Comparison of ENCODE assay signal across 34 cellular contexts in the genomic region with DNA sequence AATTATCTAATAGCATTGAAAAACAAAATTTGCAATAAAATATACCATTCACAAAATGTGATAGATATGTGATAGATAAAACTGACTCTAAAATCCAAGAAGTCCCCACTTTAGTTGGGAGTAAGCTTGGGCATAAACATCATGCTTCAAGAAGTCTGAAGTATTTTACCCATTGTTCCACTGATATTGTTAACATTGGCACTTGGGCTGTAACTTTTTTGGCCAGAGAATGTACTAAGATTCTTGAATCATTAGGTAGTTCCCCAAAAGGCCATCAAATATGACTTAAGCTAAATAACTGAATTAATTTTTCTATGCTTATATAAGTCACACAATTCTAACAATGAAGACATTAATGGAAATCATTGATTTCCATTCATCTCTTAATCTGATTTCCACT.
"Had no signal": no experiment of that assay in that cellular context is flagged by ENCODE, and none has a peak within 500 bp of the region (broad histone marks: within the 10 kb centered on the region; RNA-seq: fewer than 3 reads in every experiment).

No MANE protein-coding gene starts in this region.

- H3K27ac Mint-ChIP-seq: activated B cell treated with CpG ODN at 0.5 μM for 24 hours; activated CD8-positive, alpha-beta T cell treated with anti-CD3 and anti-CD28 coated beads for 36 hours; activated naive CD4-positive, alpha-beta T cell treated with anti-CD3 and anti-CD28 coated beads for 36 hours; activated naive CD4-positive, alpha-beta T cell treated with anti-CD3 and anti-CD28 coated beads, Interleukin-2, amount 50 U/mL, for 24 hours; activated naive CD8-positive, alpha-beta T cell treated with anti-CD3 and anti-CD28 coated beads for 36 hours; activated naive CD8-positive, alpha-beta T cell treated with anti-CD3 and anti-CD28 coated beads, Interleukin-2, amount 50 U/mL, for 24 hours; activated T-helper 17 cell treated with anti-CD3 and anti-CD28 coated beads, Interleukin-2, amount 50 U/mL, for 72 hours; dendritic cell treated with granulocyte-macrophage colony-stimulating factor and Interleukin-4, amounts not matched to agents 40 ng/mL and 50 ng/mL, for 4 days; endodermal cell; T-helper 17 cell; T-helper 2 cell treated with Interferon-gamma antibody and Interleukin-4, amounts not matched to agents 5 μg/mL and 100 μg/mL, for 36 hours had no signal

- H3K4me3 ChIP-seq: adrenal gland, coronary artery, dorsolateral prefrontal cortex, esophagus muscularis mucosa, gastroesophageal sphincter had no signal

- H3K36me3 Mint-ChIP-seq: activated naive CD4-positive, alpha-beta T cell treated with anti-CD3 and anti-CD28 coated beads, Interleukin-2, amount 50 U/mL, for 24 hours; activated naive CD8-positive, alpha-beta T cell treated with anti-CD3 and anti-CD28 coated beads for 36 hours had no signal

- H3K27me3 ChIP-seq: adrenal gland, brain microvascular endothelial cell, dorsolateral prefrontal cortex, esophagus muscularis mucosa, gastroesophageal sphincter had no signal

- H3K27ac ChIP-seq: adrenal gland, brain microvascular endothelial cell, coronary artery, dorsolateral prefrontal cortex, esophagus muscularis mucosa, gastroesophageal sphincter, WERI-Rb-1 had no signal

- H3K9me3 ChIP-seq: adrenal gland, esophagus muscularis mucosa, gastroesophageal sphincter had no signal

- H3K27me3 Mint-ChIP-seq: activated B cell treated with CpG ODN at 0.5 μM for 24 hours; activated CD8-positive, alpha-beta T cell treated with anti-CD3 and anti-CD28 coated beads for 36 hours; activated naive CD4-positive, alpha-beta T cell treated with anti-CD3 and anti-CD28 coated beads, Interleukin-2, amount 50 U/mL, for 24 hours; activated naive CD8-positive, alpha-beta T cell treated with anti-CD3 and anti-CD28 coated beads for 36 hours; activated naive CD8-positive, alpha-beta T cell treated with anti-CD3 and anti-CD28 coated beads, Interleukin-2, amount 50 U/mL, for 24 hours; activated T-helper 17 cell treated with anti-CD3 and anti-CD28 coated beads, Interleukin-2, amount 50 U/mL, for 72 hours; central memory CD8-positive, alpha-beta T cell; dendritic cell treated with granulocyte-macrophage colony-stimulating factor and Interleukin-4, amounts not matched to agents 40 ng/mL and 50 ng/mL, for 4 days; T-helper 17 cell had no signal

- ATAC-seq: activated CD4-positive, CD25-positive, alpha-beta regulatory T cell treated with anti-CD3 and anti-CD28 coated beads, Interleukin-2, amount 50 U/mL, for 24 hours; activated CD8-positive, alpha-beta T cell treated with anti-CD3 and anti-CD28 coated beads for 36 hours; activated naive CD8-positive, alpha-beta T cell treated with anti-CD3 and anti-CD28 coated beads, Interleukin-2, amount 50 U/mL, for 24 hours; activated T-cell treated with anti-CD3 and anti-CD28 coated beads, Interleukin-2, amount 50 U/mL, for 4 hours; activated T-helper 17 cell treated with anti-CD3 and anti-CD28 coated beads, Interleukin-2, amount 50 U/mL, for 72 hours; gastroesophageal sphincter; T-helper 17 cell had no signal

- H3K9me3 Mint-ChIP-seq: activated naive CD4-positive, alpha-beta T cell treated with anti-CD3 and anti-CD28 coated beads for 36 hours; activated naive CD4-positive, alpha-beta T cell treated with anti-CD3 and anti-CD28 coated beads, Interleukin-2, amount 50 U/mL, for 24 hours; dendritic cell treated with granulocyte-macrophage colony-stimulating factor and Interleukin-4, amounts not matched to agents 40 ng/mL and 50 ng/mL, for 4 days; endodermal cell had no signal

- FAIRE-seq: bronchial epithelial cell had no signal

- H3K4me3 Mint-ChIP-seq: activated B cell treated with CpG ODN at 0.5 μM for 24 hours; activated CD8-positive, alpha-beta T cell treated with anti-CD3 and anti-CD28 coated beads for 36 hours; activated naive CD4-positive, alpha-beta T cell treated with anti-CD3 and anti-CD28 coated beads for 36 hours; activated naive CD4-positive, alpha-beta T cell treated with anti-CD3 and anti-CD28 coated beads, Interleukin-2, amount 50 U/mL, for 24 hours; activated naive CD8-positive, alpha-beta T cell treated with anti-CD3 and anti-CD28 coated beads for 36 hours; activated naive CD8-positive, alpha-beta T cell treated with anti-CD3 and anti-CD28 coated beads, Interleukin-2, amount 50 U/mL, for 24 hours; activated T-cell treated with anti-CD3 and anti-CD28 coated beads, Interleukin-2, amount 50 U/mL, for 4 hours; activated T-helper 17 cell treated with anti-CD3 and anti-CD28 coated beads, Interleukin-2, amount 50 U/mL, for 72 hours; central memory CD8-positive, alpha-beta T cell; dendritic cell treated with granulocyte-macrophage colony-stimulating factor and Interleukin-4, amounts not matched to agents 40 ng/mL and 50 ng/mL, for 4 days; endodermal cell; T-helper 17 cell; T-helper 2 cell treated with Interferon-gamma antibody and Interleukin-4, amounts not matched to agents 5 μg/mL and 100 μg/mL, for 36 hours had no signal

- H3K4me1 ChIP-seq: adrenal gland, esophagus muscularis mucosa, gastroesophageal sphincter had no signal

- DNase-seq: activated B cell treated with CpG ODN at 0.5 μM for 24 hours; activated CD4-positive, alpha-beta T cell treated with anti-CD3 and anti-CD28 coated beads for 48 hours; activated CD4-positive, alpha-beta T cell treated with anti-CD3 and anti-CD28 coated beads, Interleukin-2, amount 50 U/mL, for 1 hour; activated CD4-positive, alpha-beta T cell treated with anti-CD3 and anti-CD28 coated beads, Interleukin-2, amount 50 U/mL, for 48 hours; activated CD8-positive, alpha-beta memory T cell treated with anti-CD3 and anti-CD28 coated beads for 24 hours; activated CD8-positive, alpha-beta T cell treated with anti-CD3 and anti-CD28 coated beads for 36 hours; activated effector memory CD4-positive, alpha-beta T cell treated with anti-CD3 and anti-CD28 coated beads, Interleukin-2, amount 50 U/mL, for 16 hours; activated naive CD4-positive, alpha-beta T cell treated with anti-CD3 and anti-CD28 coated beads for 36 hours; activated naive CD8-positive, alpha-beta T cell treated with anti-CD3 and anti-CD28 coated beads for 36 hours; activated naive CD8-positive, alpha-beta T cell treated with anti-CD3 and anti-CD28 coated beads, Interleukin-2, amount 50 U/mL, for 24 hours; activated T-cell treated with anti-CD3 and anti-CD28 coated beads, Interleukin-2, amount 50 U/mL, for 4 hours; adrenal gland; amygdala; aorta; brain microvascular endothelial cell; dorsolateral prefrontal cortex; effector memory CD4-positive, alpha-beta T cell; endodermal cell; erythroblast; foreskin melanocyte; T-helper 1 cell; T-helper 17 cell; T1000; WERI-Rb-1 had no signal

- H3K4me1 Mint-ChIP-seq: activated B cell treated with CpG ODN at 0.5 μM for 24 hours; activated naive CD4-positive, alpha-beta T cell treated with anti-CD3 and anti-CD28 coated beads, Interleukin-2, amount 50 U/mL, for 24 hours; activated naive CD8-positive, alpha-beta T cell treated with anti-CD3 and anti-CD28 coated beads for 36 hours; activated naive CD8-positive, alpha-beta T cell treated with anti-CD3 and anti-CD28 coated beads, Interleukin-2, amount 50 U/mL, for 24 hours; activated T-helper 17 cell treated with anti-CD3 and anti-CD28 coated beads, Interleukin-2, amount 50 U/mL, for 72 hours; central memory CD8-positive, alpha-beta T cell; T-helper 17 cell had no signal

- H3K36me3 ChIP-seq: adrenal gland, brain microvascular endothelial cell, esophagus muscularis mucosa, gastroesophageal sphincter, WERI-Rb-1 had no signal
